In genomic region chr15:82829234-82829633, GRCh38 we compare ENCODE assay signal across 20 cellular contexts. TPM values are rescaled to one million over a fixed set of nuclear protein-coding genes. Genes with fewer than 3 reads are reported as not detected.
DNase-seq lines count a peak whose midpoint lies in the region; ATAC-seq, FAIRE-seq and TF ChIP-seq lines count a peak whose summit lies in the region.
"Had no signal": no experiment of that assay in that cellular context is flagged by ENCODE, and none has a peak within 500 bp of the region (broad histone marks: within the 10 kb centered on the region; RNA-seq: fewer than 3 reads in every experiment).

No MANE protein-coding gene starts in this region.

- no peaks in the 10 kb centered on the region for H3K27me3 ChIP-seq in CD8-positive, alpha-beta T cell (ENCODE audit: insufficient read depth, low read length)
- H3K27me3 ChIP-seq in neuronal stem cell (ENCODE audit: control insufficient read depth in 3 of 3, insufficient read depth in 3 of 3, low read depth in 1 of 3, low read length in 3 of 3) (no peaks in the 10 kb centered on the region), gastroesophageal sphincter (no peaks in the 10 kb centered on the region)
- H3K27me3 ChIP-seq: BLaER1 treated with 17β-estradiol and CSF1 and Interleukin-3, amounts not matched to agents 10 nM and 100 nM had no signal

- no peaks in the 10 kb centered on the region for H3K27me3 Mint-ChIP-seq in CD8-positive, alpha-beta T cell (ENCODE audit: low read depth)
- no peaks in the 10 kb centered on the region for H3K27me3 Mint-ChIP-seq in central memory CD8-positive, alpha-beta T cell

- H2AFZ ChIP-seq in neuronal stem cell (ENCODE audit: low read length), result no peak overlapping the region

- no peak overlapping the region for H2AK5ac ChIP-seq in neuronal stem cell (ENCODE audit: low read depth, low read length)

- in situ Hi-C loops in KBM-7 (cut with MboI; ENCODE audit: low pct_unique_long_range_greater_than_20kb, low sequenced_read_pairs), result no loop called here

- no peak overlapping the region for H4K91ac ChIP-seq in neuronal stem cell (ENCODE audit: low read depth, low read length, poor library complexity)

- no peak overlapping the region for H4K8ac ChIP-seq in neuronal stem cell (ENCODE audit: low read depth, low read length)

- H3K36me3 ChIP-seq in CD8-positive, alpha-beta T cell (ENCODE audit: insufficient read depth, low read length), result peaks cover 66% of the 10 kb centered on the region
- H3K36me3 ChIP-seq in neuronal stem cell (replicated peaks in 1 of 2; ENCODE audit: control insufficient read depth in 2 of 2, insufficient read depth in 2 of 2, low read length in 2 of 2), result peaks cover 14 to 91% of the 10 kb centered on the region in 2 donors
- H3K36me3 ChIP-seq in gastroesophageal sphincter, result peaks cover 7 to 100% of the 10 kb centered on the region in 2 donors

- H2BK15ac ChIP-seq in neuronal stem cell (ENCODE audit: low read length), result no peak overlapping the region

- no peaks in the 10 kb centered on the region for H3K9me3 Mint-ChIP-seq in CD8-positive, alpha-beta T cell
- no peaks in the 10 kb centered on the region for H3K9me3 Mint-ChIP-seq in central memory CD8-positive, alpha-beta T cell

- no peak for TF ChIP-seq CTCF in CD8-positive, alpha-beta T cell (IDR thresholded peaks at IDR 0.05)
- no peak for TF ChIP-seq CTCF in gastroesophageal sphincter (IDR thresholded peaks at IDR 0.05)

- TF ChIP-seq EP300 in gastroesophageal sphincter (IDR thresholded peaks at IDR 0.05), result no peak

- H3K79me1 ChIP-seq in neuronal stem cell (ENCODE audit: low read depth, low read length), result no peaks in the 10 kb centered on the region

- H3K4me3 Mint-ChIP-seq in CD8-positive, alpha-beta T cell, result no peak overlapping the region
- H3K4me3 Mint-ChIP-seq in central memory CD8-positive, alpha-beta T cell, result peak overlapping the region; percentile 7

- WGBS in neuronal stem cell (ENCODE audit: extremely low coverage in 2 of 2, insufficient read length in 2 of 2, insufficient replicate concordance in 1 of 2), 2 donors, result no CpG with 5 or more reads among the region's 4 CpGs
- WGBS in gastroesophageal sphincter (ENCODE audit: low coverage in 1 of 2), 2 donors, result 71 to 90% methylated on average over 1 to 2 of the region's 4 CpGs

- no peak for FAIRE-seq in GM12892 (lab: Jason Lieb, UNC)
- FAIRE-seq: D721Med had no signal

- no peak overlapping the region for H3K18ac ChIP-seq in neuronal stem cell (ENCODE audit: low read length)

- no peak overlapping the region for H2BK120ac ChIP-seq in neuronal stem cell (ENCODE audit: low read depth, low read length)

- H3K4me2 ChIP-seq in neuronal stem cell (ENCODE audit: insufficient read depth, low read length, poor library complexity, severe bottlenecking), result no peak overlapping the region
- H3K4me2 ChIP-seq: BLaER1 treated with 17β-estradiol and CSF1 and Interleukin-3, amounts not matched to agents 10 nM and 100 nM had no signal

- intact Hi-C loops in CD8-positive, alpha-beta T cell (cut with DNase I, micrococcal nuclease), result no loop called here

- peaks cover 7% of the 10 kb centered on the region for H3K4me1 Mint-ChIP-seq in CD8-positive, alpha-beta T cell (ENCODE audit: low read depth)
- peaks cover 11% of the 10 kb centered on the region for H3K4me1 Mint-ChIP-seq in central memory CD8-positive, alpha-beta T cell

- ATAC-seq in CD8-positive, alpha-beta T cell, result no peak
- no peak for ATAC-seq in central memory CD8-positive, alpha-beta T cell (replicated peaks; ENCODE audit: extremely low read depth, poor library complexity, severe bottlenecking)
- ATAC-seq in gastroesophageal sphincter, result no peak

- no peak overlapping the region for H3K4ac ChIP-seq in neuronal stem cell (ENCODE audit: low read length)

- CTCF ChIA-PET in CD8-positive, alpha-beta T cell (lab: Charles Lee), result no interaction called here

- TF ChIP-seq POLR2A in GM12892 (IDR thresholded peaks at IDR 0.05; ENCODE audit: low read depth, low read length), result peak; percentile 31; the same call in 1 of the 2 replicates
- no peak for TF ChIP-seq POLR2A in gastroesophageal sphincter (IDR thresholded peaks at IDR 0.05)

- H3K4me1 ChIP-seq in CD8-positive, alpha-beta T cell (ENCODE audit: insufficient read depth, low read length), result no peaks in the 10 kb centered on the region
- peaks cover 0 to 3% of the 10 kb centered on the region in 2 donors for H3K4me1 ChIP-seq in neuronal stem cell (ENCODE audit: control insufficient read depth in 2 of 2, insufficient read depth in 1 of 2, low read depth in 1 of 2, low read length in 2 of 2)
- peaks cover 0 to 8% (median 0%) of the 10 kb centered on the region in 3 donors for H3K4me1 ChIP-seq in gastroesophageal sphincter

- no peaks in the 10 kb centered on the region for H3K9me3 ChIP-seq in CD8-positive, alpha-beta T cell (ENCODE audit: low read length)
- H3K9me3 ChIP-seq in neuronal stem cell (replicated peaks in 1 of 2; ENCODE audit: control insufficient read depth in 2 of 2, insufficient read depth in 1 of 2, low read depth in 1 of 2, low read length in 2 of 2) (no peaks in the 10 kb centered on the region), gastroesophageal sphincter (no peaks in the 10 kb centered on the region)
- H3K9me3 ChIP-seq: BLaER1 treated with 17β-estradiol and CSF1 and Interleukin-3, amounts not matched to agents 10 nM and 100 nM; HAP-1 had no signal

- H3K27ac ChIP-seq in CD8-positive, alpha-beta T cell (ENCODE audit: low read depth, low read length), result no peak overlapping the region
- H3K27ac ChIP-seq in neuronal stem cell (replicated peaks; ENCODE audit: low read length) (no peak overlapping the region), gastroesophageal sphincter (no peak overlapping the region)
- H3K27ac ChIP-seq: BLaER1 treated with 17β-estradiol and CSF1 and Interleukin-3, amounts not matched to agents 10 nM and 100 nM had no signal

- H2BK5ac ChIP-seq in neuronal stem cell (ENCODE audit: low read length), result no peak overlapping the region

- DNase-seq in CD8-positive, alpha-beta T cell, result no peak
- DNase-seq in GM12892 (ENCODE audit: insufficient read length), result no peak
- DNase-seq in central memory CD8-positive, alpha-beta T cell (ENCODE audit: low spot score in 2 of 2), result no peak
- no peak for DNase-seq in neuronal stem cell (ENCODE audit: low spot score)
- DNase-seq in NCI-H2171 treated with DMSO at 0.1 percent for 48 hours (lab: John Stamatoyannopoulos, UW), result no peak
- DNase-seq in KBM-7, result no peak
- DNase-seq: DMS53; GDM1; NCI-H1105; NCI-H146; NCI-H2029; NCI-H226; NCI-H510A treated with DMSO at 0.1 percent for 48 hours; NCI-H748 treated with DMSO at 0.1 percent for 48 hours; NK-92 treated with Interleukin-12 subunit alpha and Interleukin-12 subunit beta, amount 100 ng/mL, for 24 hours had no signal

- no peak overlapping the region for H3K9ac ChIP-seq in neuronal stem cell (ENCODE audit: low read depth, low read length, poor library complexity)
- H3K9ac ChIP-seq: BLaER1 treated with 17β-estradiol and CSF1 and Interleukin-3, amounts not matched to agents 10 nM and 100 nM had no signal

- H3K23ac ChIP-seq in neuronal stem cell (ENCODE audit: low read depth, low read length, poor library complexity), result peak overlapping the region; percentile 28

- H2BK12ac ChIP-seq in neuronal stem cell (ENCODE audit: low read length), result no peak overlapping the region

- H3K36me3 Mint-ChIP-seq in CD8-positive, alpha-beta T cell, result peaks cover 87% of the 10 kb centered on the region
- H3K36me3 Mint-ChIP-seq in central memory CD8-positive, alpha-beta T cell (ENCODE audit: insufficient read depth), result peaks cover 93% of the 10 kb centered on the region

- no peak overlapping the region for H3K14ac ChIP-seq in neuronal stem cell (ENCODE audit: low read length)

- POLR2A ChIA-PET in CD8-positive, alpha-beta T cell (lab: Charles Lee), result interaction anchor here (1.3 kb wide), 1 partner anchor 21 kb away, joined by 3 read pairs; no protein-coding TSS in a partner anchor

- H3K27ac Mint-ChIP-seq in CD8-positive, alpha-beta T cell, result peak overlapping the region; percentile 2
- peak overlapping the region; percentile 49 for H3K27ac Mint-ChIP-seq in central memory CD8-positive, alpha-beta T cell (ENCODE audit: low read depth)

- H3K4me3 ChIP-seq in CD8-positive, alpha-beta T cell (ENCODE audit: low read depth, low read length), result no peak overlapping the region
- H3K4me3 ChIP-seq in neuronal stem cell (ENCODE audit: low read length in 2 of 2) (peak overlapping the region in 1 of 2 donors; percentile 66), gastroesophageal sphincter (no peak overlapping the region)
- H3K4me3 ChIP-seq: BLaER1 treated with 17β-estradiol and CSF1 and Interleukin-3, amounts not matched to agents 10 nM and 100 nM; HAP-1 had no signal

RNA-seq across cellular contexts. Expression of gene WHAMM, which starts 19.8 kb away (rescaled TPM):
- total RNA-seq in CD8-positive, alpha-beta T cell, result 100 to 1,000 TPM; 123 to 124 TPM
- 3.9 TPM for polyA plus RNA-seq in GM12892 (2012; ENCODE audit: missing spikeins)
- 4.9 TPM for polyA plus RNA-seq in neuronal stem cell (2013, experiment 1 of 2)
- 4.4 TPM for polyA plus RNA-seq in neuronal stem cell (2013, experiment 2 of 2)
- 10 to 100 TPM in 3 of 4 donors, 1 to 10 TPM in 1; 9.2 to 16.0 (median 11.5) TPM for total RNA-seq in gastroesophageal sphincter

RNA-seq across cellular contexts. Expression of gene FSD2, which starts 23.4 kb away (rescaled TPM):
- total RNA-seq in CD8-positive, alpha-beta T cell, result not detected
- polyA plus RNA-seq in GM12892 (2012; ENCODE audit: missing spikeins), result 0.15 TPM
- polyA plus RNA-seq in neuronal stem cell (2013, experiment 1 of 2), result not detected
- under 0.01 TPM for polyA plus RNA-seq in neuronal stem cell (2013, experiment 2 of 2)
- not detected for total RNA-seq in gastroesophageal sphincter
- total RNA-seq: HT1080 had no signal

Comparison
In these comparisons a context has a peak if more than half of its experiments do, and no peak if none do; other contexts are left out.
1. RNA of gene WHAMM, which starts 19.8 kb away (total RNA-seq): 123 to 124 TPM in CD8-positive, alpha-beta T cell; 9.2 to 16.0 TPM in gastroesophageal sphincter; every median in the first group is over 4 times any median in the second.